8 cellular contexts compared by ENCODE assay signal in the genomic region with DNA sequence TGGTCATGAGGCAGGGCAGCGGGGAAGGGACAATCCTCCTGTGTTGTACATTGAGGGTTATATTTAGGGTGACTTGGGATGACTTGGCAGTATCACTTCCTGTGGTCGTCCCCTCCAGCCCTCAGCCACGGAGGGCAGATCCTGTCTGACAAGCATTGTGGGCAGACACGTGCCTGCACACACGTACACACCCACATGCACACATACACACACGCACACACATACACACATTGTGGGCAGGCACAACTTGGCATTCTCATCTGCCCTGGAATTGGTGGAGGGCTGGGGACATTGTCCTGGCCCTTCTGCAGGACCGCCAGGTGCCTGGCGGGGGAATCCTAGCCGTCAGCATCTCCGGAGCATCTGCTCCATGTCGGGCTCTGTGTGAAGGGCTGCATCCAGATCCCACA. TPM values are rescaled to one million over a fixed set of nuclear protein-coding genes. Genes with fewer than 3 reads are reported as not detected.
DNase-seq lines count a peak whose midpoint lies in the region; ATAC-seq and TF ChIP-seq lines count a peak whose summit lies in the region.

No MANE protein-coding gene starts in this region.

- H3K4me3 ChIP-seq in Caco-2 (ENCODE audit: low read depth, low read length) (no peak overlapping the region), breast epithelium (no peak overlapping the region), parathyroid adenoma (ENCODE audit: low read depth, low read length) (no peak overlapping the region), prostate gland (no peak overlapping the region)

- H3K27ac ChIP-seq in breast epithelium (peak overlapping the region; percentile 17 to 57), parathyroid adenoma (peak overlapping the region; percentile 16), prostate gland (no peak overlapping the region)

- no peak for ATAC-seq in GM19023 (IDR thresholded peaks at IDR 0.05; ENCODE audit: unreplicated experiment)

- H3K9me3 Mint-ChIP-seq in Caco-2 (ENCODE audit: unreplicated experiment): no peaks in the 10 kb centered on the region
- H3K9me3 Mint-ChIP-seq in glutamatergic neuron (ENCODE audit: unreplicated experiment): peaks cover 3% of the 10 kb centered on the region

- H3K4me1 Mint-ChIP-seq in Caco-2 (ENCODE audit: low read depth, unreplicated experiment) (peaks cover 8% of the 10 kb centered on the region), glutamatergic neuron (ENCODE audit: low read depth, unreplicated experiment) (peaks cover 10% of the 10 kb centered on the region)

- intact Hi-C loops in Caco-2 (cut with micrococcal nuclease; ENCODE audit: unreplicated experiment) (no loop called here), breast epithelium (cut with DNase I; ENCODE audit: low total_unique reads) (loop anchor here (2.0 kb wide), 1 partner anchor 56 kb away; no protein-coding TSS in a partner anchor), prostate gland (cut with DNase I) (no loop called here)

- H3K27me3 ChIP-seq in Caco-2 (replicated peaks; ENCODE audit: control insufficient read depth, insufficient read depth, low read length): no peaks in the 10 kb centered on the region
- no peaks in the 10 kb centered on the region for H3K27me3 ChIP-seq in breast epithelium
- H3K27me3 ChIP-seq in parathyroid adenoma (ENCODE audit: control insufficient read depth, insufficient read depth, low read length): no peaks in the 10 kb centered on the region
- H3K27me3 ChIP-seq in prostate gland (replicated peaks; ENCODE audit: insufficient read depth): no peaks in the 10 kb centered on the region

- peak overlapping the region; percentile 22 for H3K27ac Mint-ChIP-seq in Caco-2 (ENCODE audit: unreplicated experiment)
- no peak overlapping the region for H3K27ac Mint-ChIP-seq in glutamatergic neuron (ENCODE audit: unreplicated experiment)

- BruUV-seq in Caco-2 (replicated peaks; lab: Mats Ljungman, UMichigan): no TSS peak

- H3K36me3 ChIP-seq in Caco-2 (ENCODE audit: control insufficient read depth, insufficient read depth, low read length) (peaks cover 2% of the 10 kb centered on the region; the same call in 1 of the 2 replicates), breast epithelium (no peaks in the 10 kb centered on the region), parathyroid adenoma (ENCODE audit: control insufficient read depth, insufficient read depth, low read length) (no peaks in the 10 kb centered on the region), prostate gland (no peaks in the 10 kb centered on the region)

- CTCF ChIA-PET in Caco-2 (lab: Charles Lee): no interaction called here

- peaks cover 16% of the 10 kb centered on the region; the same call in 1 of the 2 replicates for H3K4me1 ChIP-seq in Caco-2
- peaks cover 0 to under 1% of the 10 kb centered on the region in 2 donors for H3K4me1 ChIP-seq in breast epithelium
- peaks cover 4% of the 10 kb centered on the region for H3K4me1 ChIP-seq in parathyroid adenoma
- H3K4me1 ChIP-seq in prostate gland (replicated peaks): peaks cover 2% of the 10 kb centered on the region

- no peaks in the 10 kb centered on the region for H3K79me2 ChIP-seq in parathyroid adenoma

- H3K4me3 Mint-ChIP-seq in Caco-2 (ENCODE audit: unreplicated experiment): no peak overlapping the region
- H3K4me3 Mint-ChIP-seq in glutamatergic neuron (ENCODE audit: unreplicated experiment): no peak overlapping the region

- DNase-seq in Caco-2 (no peak), NOMO-1 treated with DMSO at 0.1 percent for 48 hours (lab: John Stamatoyannopoulos, UW; ENCODE audit: unreplicated experiment) (peak; percentile 87), breast epithelium (ENCODE audit: low spot score in 2 of 2) (no peak), HK-2 (ENCODE audit: unreplicated experiment) (no peak), glutamatergic neuron (no peak), prostate gland (ENCODE audit: low spot score) (no peak)

- H3K27me3 Mint-ChIP-seq in Caco-2 (ENCODE audit: insufficient read depth, unreplicated experiment) (no peaks in the 10 kb centered on the region), glutamatergic neuron (ENCODE audit: unreplicated experiment) (peaks cover 3% of the 10 kb centered on the region)

- TF ChIP-seq CTCF in Caco-2 (IDR thresholded peaks at IDR 0.05; ENCODE audit: insufficient read depth in 1 of 2, low read depth in 1 of 2, low read length in 1 of 2, severe bottlenecking in 1 of 2, unreplicated experiment in 1 of 2) (no peak), breast epithelium (IDR thresholded peaks at IDR 0.05) (no peak), parathyroid adenoma (IDR thresholded peaks at IDR 0.05) (no peak), glutamatergic neuron (IDR thresholded peaks at IDR 0.05; ENCODE audit: partially characterized antibody, unreplicated experiment) (no peak), prostate gland (IDR thresholded peaks at IDR 0.05) (no peak)

- H3K9ac ChIP-seq in parathyroid adenoma: no peak overlapping the region

- H3K9me3 ChIP-seq in Caco-2 (no peaks in the 10 kb centered on the region), breast epithelium (no peaks in the 10 kb centered on the region), parathyroid adenoma (ENCODE audit: control insufficient read depth, low read length) (no peaks in the 10 kb centered on the region), prostate gland (no peaks in the 10 kb centered on the region)

- POLR2A ChIA-PET in Caco-2 (lab: Charles Lee): no interaction called here

- 74% methylated on average over 11 of the region's 11 CpGs for WGBS in prostate gland

- H3K36me3 Mint-ChIP-seq in Caco-2 (ENCODE audit: insufficient read depth, unreplicated experiment): peaks cover 42% of the 10 kb centered on the region
- H3K36me3 Mint-ChIP-seq in glutamatergic neuron (ENCODE audit: unreplicated experiment): peaks cover 4% of the 10 kb centered on the region

- H2AFZ ChIP-seq in parathyroid adenoma: no peak overlapping the region

- TF ChIP-seq POLR2A in breast epithelium (IDR thresholded peaks at IDR 0.05) (no peak), prostate gland (IDR thresholded peaks at IDR 0.05) (no peak)

- H3K4me2 ChIP-seq in parathyroid adenoma (ENCODE audit: low read length): no peak overlapping the region

RNA-seq across cellular contexts. Expression of a gene that starts 47.6 kb away (rescaled TPM):
- total RNA-seq in Caco-2 (2022) (277 and 285 TPM in 2 replicates), breast epithelium (10 to 100 TPM; 39.8 to 68.8 (median 60.3) TPM), glutamatergic neuron (ENCODE audit: unreplicated experiment) (88.0 TPM), prostate gland (100 to 1,000 TPM; 147 to 261 TPM)

Comparison
In these comparisons a context has a peak if more than half of its experiments do, and no peak if none do; other contexts are left out.
1. H3K27ac ChIP-seq: peak in breast epithelium (2 of 2) and parathyroid adenoma (single experiment); none in prostate gland (0 of 2).